9 cellular contexts compared by ENCODE assay signal in the genomic region with DNA sequence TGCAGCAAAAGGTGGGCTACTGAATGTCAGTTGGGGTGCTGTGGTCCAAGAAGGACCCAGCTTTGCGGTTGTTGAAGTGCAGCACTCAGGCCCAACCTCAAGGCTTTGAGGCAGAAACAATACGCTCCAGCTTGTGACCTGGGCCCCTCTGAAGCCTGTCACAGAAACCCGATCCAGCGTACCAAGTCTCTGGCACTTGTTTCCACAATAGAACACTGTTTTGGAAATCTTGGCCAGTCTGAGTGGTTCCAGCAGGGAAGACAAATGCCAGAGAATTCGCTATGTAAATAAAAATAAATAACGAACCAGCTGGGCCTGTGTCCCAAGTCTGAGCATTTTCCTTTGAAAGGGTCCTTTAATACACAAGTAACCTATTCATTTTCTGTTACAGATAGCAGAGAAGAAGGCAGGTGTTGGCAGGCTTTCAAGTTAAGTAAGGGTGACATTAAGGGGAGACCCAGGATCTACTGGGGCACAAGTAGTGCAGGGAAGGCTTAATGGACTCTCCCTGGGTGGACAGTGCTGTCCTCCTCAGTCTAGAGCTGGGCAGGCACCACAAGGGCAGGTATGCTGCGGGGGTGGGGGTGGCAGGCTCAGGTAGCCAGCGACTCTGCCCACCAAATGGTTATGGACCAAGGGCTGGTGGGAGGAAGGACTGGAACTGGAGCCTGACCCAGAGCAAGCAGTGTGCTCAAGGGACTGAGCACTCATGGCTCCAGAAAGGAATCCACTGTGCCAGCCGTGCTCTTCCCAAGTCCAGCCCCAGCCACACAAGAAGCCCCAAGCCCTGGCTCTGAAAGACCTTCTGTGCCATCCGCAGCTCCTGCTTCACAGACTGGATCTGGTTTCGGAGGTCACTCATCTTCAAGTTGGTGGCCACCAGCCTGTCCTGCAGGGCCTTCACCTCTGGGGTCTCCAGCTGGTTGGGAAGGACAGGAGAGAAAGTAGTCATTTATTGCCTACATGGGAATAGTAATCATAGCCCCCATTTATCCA. TPM values are rescaled to one million over a fixed set of nuclear protein-coding genes. Genes with fewer than 3 reads are reported as not detected.
A peak's percentile ranks its signal among the peaks of the same experiment; 100 is the strongest.
DNase-seq lines count a peak whose midpoint lies in the region; ATAC-seq and TF ChIP-seq lines count a peak whose summit lies in the region.
"Had no signal": no experiment of that assay in that cellular context is flagged by ENCODE, and none has a peak within 500 bp of the region (broad histone marks: within the 10 kb centered on the region; RNA-seq: fewer than 3 reads in every experiment).

No MANE protein-coding gene starts in this region.

- H3K9me3 Mint-ChIP-seq in T-cell, result no peaks in the 10 kb centered on the region

- CTCF ChIA-PET in T-cell (lab: Charles Lee), result interaction anchor here (0.5 to 0.8 kb wide), 3 partner anchors 11 to 282 kb away, joined by 3 read pairs; no protein-coding TSS in a partner anchor
- CTCF ChIA-PET in GM10248 (lab: Yijun Ruan, JAX), result interaction anchor here (0.6 to 3.7 kb wide), 12 partner anchors 9 to 500 kb away, joined by 3 to 23 read pairs (median 4); a partner anchor contains a TSS

- intact Hi-C loops in cardiac septum (cut with DNase I), result loop anchor here (5.0 kb wide), 2 partner anchors 144 to 164 kb away; a partner anchor contains a TSS
- intact Hi-C loops in gastrocnemius medialis (cut with DNase I; ENCODE audit: low total_unique reads), result loop anchor here (2.0 to 10.0 kb wide), 2 partner anchors 56 to 522 kb away; no protein-coding TSS in a partner anchor

- DNase-seq in H4 (ENCODE audit: low spot score) (peak; percentile 24), T-cell (no peak), cardiac septum (ENCODE audit: low spot score) (peak; percentile 63), gastrocnemius medialis (peak in 1 of 2 donors; percentile 50), GM10248 (ENCODE audit: extremely low spot score) (no peak), germinal center (ENCODE audit: low spot score) (no peak)
- no peak for DNase-seq in central memory CD4-positive, alpha-beta T cell
- DNase-seq: NCI-H524 treated with DMSO at 0.1 percent for 48 hours had no signal

- ATAC-seq in T-cell (replicated peaks in 1 of 4) (no peak), gastrocnemius medialis (peak; percentile 25 to 37), GM18505 (IDR thresholded peaks at IDR 0.05; ENCODE audit: unreplicated experiment) (no peak)

- TF ChIP-seq POLR2A in gastrocnemius medialis (IDR thresholded peaks at IDR 0.05) (no peak), GM18505 (IDR thresholded peaks at IDR 0.05; ENCODE audit: borderline replicate concordance, extremely low read depth, insufficient read depth, insufficient read length) (no peak)

- H3K4me1 ChIP-seq in gastrocnemius medialis, result peaks cover 20 to 31% of the 10 kb centered on the region in 2 donors

- H3K36me3 ChIP-seq in gastrocnemius medialis, result no peaks in the 10 kb centered on the region

- in situ Hi-C loops in gastrocnemius medialis (cut with MboI; ENCODE audit: low sequenced_read_pairs in 4 of 4), result loop anchor here (5.0 to 25.0 kb wide), 4 partner anchors 92 to 164 kb away; a partner anchor contains a TSS

- peak overlapping the region; percentile 89 to 90 for H3K27ac Mint-ChIP-seq in T-cell

- peaks cover 27 to 45% (median 33%) of the 10 kb centered on the region in 3 donors for H3K4me1 Mint-ChIP-seq in T-cell

- peak overlapping the region in 1 of 3 donors; percentile 47 for H3K4me3 Mint-ChIP-seq in T-cell

- H3K4me3 ChIP-seq in gastrocnemius medialis, result no peak overlapping the region

- no peaks in the 10 kb centered on the region for H3K36me3 Mint-ChIP-seq in T-cell

- peak overlapping the region; percentile 85 to 99 (median 94) for H3K27ac ChIP-seq in gastrocnemius medialis

- H3K27me3 Mint-ChIP-seq in T-cell, result no peaks in the 10 kb centered on the region

- POLR2A ChIA-PET in T-cell (lab: Charles Lee) (interaction anchor here in 1 of 2 donors (0.6 kb wide), 1 partner anchor 155 kb away, joined by 3 read pairs; no protein-coding TSS in a partner anchor), GM10248 (lab: Yijun Ruan, JAX) (no interaction called here)

- TF ChIP-seq CTCF in gastrocnemius medialis (IDR thresholded peaks at IDR 0.05 in 4 of 5, conservative IDR thresholded peaks at IDR 0.05 in 1 of 5) (no peak), GM10248 (IDR thresholded peaks at IDR 0.05; ENCODE audit: control extremely low read depth, extremely low read depth, low read depth, missing control alignments) (no peak)

- H3K27me3 ChIP-seq in gastrocnemius medialis, result no peaks in the 10 kb centered on the region

- no peaks in the 10 kb centered on the region for H3K9me3 ChIP-seq in gastrocnemius medialis

RNA-seq across cellular contexts. Expression of a gene that starts 26.3 kb away (rescaled TPM):
- total RNA-seq in H4 (2014; rRNA removed; shearing (Covaris generic)), result not detected in 2 replicates
- total RNA-seq in T-cell (1 to 10 TPM in 3 of 5 donors, under 1 TPM in 1, not detected in 1; 0.28 to 2.1 (median 1.3) TPM), cardiac septum (1.1 TPM), gastrocnemius medialis (1 to 10 TPM in 2 of 4 donors, under 1 TPM in 2; 0.12 to 1.5 (median 1.1) TPM)

RNA-seq across cellular contexts. Expression of a gene that starts 44.2 kb away (rescaled TPM):
- not detected in 2 replicates for total RNA-seq in H4 (2014; rRNA removed; shearing (Covaris generic))
- total RNA-seq in T-cell (not detected), cardiac septum (505 TPM), gastrocnemius medialis (100 to 1,000 TPM in 2 of 4 donors, 10 to 100 TPM in 2; 78.0 to 309 (median 164) TPM)

RNA-seq across cellular contexts. Expression of a gene that starts 57.5 kb away (rescaled TPM):
- total RNA-seq in H4 (2014; rRNA removed; shearing (Covaris generic)), result 134 and 182 TPM in 2 replicates
- total RNA-seq in T-cell (10 to 100 TPM; 17.3 to 27.8 (median 24.3) TPM), cardiac septum (266 TPM), gastrocnemius medialis (100 to 1,000 TPM; 123 to 156 (median 139) TPM)

Comparison
In these comparisons a context has a peak if more than half of its experiments do, and no peak if none do; other contexts are left out.
1. DNase-seq: peak in H4 (single experiment) and cardiac septum (single experiment); none in T-cell (0 of 34), GM10248 (single experiment), germinal center (single experiment) and central memory CD4-positive, alpha-beta T cell (single experiment).
2. ATAC-seq: peak in gastrocnemius medialis (2 of 2); none in T-cell (0 of 4) and GM18505 (single experiment).
3. RNA of a gene that starts 44.2 kb away (total RNA-seq): 505 TPM in cardiac septum (single experiment) and 78.0 to 309 TPM in gastrocnemius medialis; not detected in H4 and not detected in T-cell; every median in the first group is over 10 times any median in the second.